1 cellular context compared by ENCODE assay signal in genomic region chr5:132762246-132763000, GRCh38.
TF ChIP-seq lines count a peak whose summit lies in the region.

No MANE protein-coding gene starts in this region.

TF ChIP-seq in H1, 55 proteins besides CTCF, POLR2A, EP300 and RAD21:
- TF ChIP-seq SP4 (IDR thresholded peaks at IDR 0.05; ENCODE audit: low read length) (no peak), GTF2F1 (IDR thresholded peaks at IDR 0.05; ENCODE audit: borderline replicate concordance, low read depth, low read length) (no peak), MAX (IDR thresholded peaks at IDR 0.05) (no peak), HDAC2 (IDR thresholded peaks at IDR 0.05; ENCODE audit: borderline replicate concordance in 1 of 2, low read depth in 2 of 2, low read length in 2 of 2) (no peak), CHD2 (IDR thresholded peaks at IDR 0.05; ENCODE audit: low read length) (no peak), CHD7 (IDR thresholded peaks at IDR 0.05; ENCODE audit: insufficient replicate concordance, low read length) (no peak), KDM5A (IDR thresholded peaks at IDR 0.05; ENCODE audit: low read length) (no peak), SAP30 (IDR thresholded peaks at IDR 0.05; ENCODE audit: insufficient read depth, insufficient replicate concordance, low read length) (no peak), CTBP2 (IDR thresholded peaks at IDR 0.05; ENCODE audit: borderline replicate concordance, insufficient read depth, insufficient read length, low read length) (no peak), BRCA1 (IDR thresholded peaks at IDR 0.05; ENCODE audit: low read depth, low read length) (no peak), HDAC6 (IDR thresholded peaks at IDR 0.05; ENCODE audit: low read depth, low read length) (no peak), CEBPB (IDR thresholded peaks at IDR 0.05; ENCODE audit: low read depth, low read length) (no peak), YY1 (IDR thresholded peaks at IDR 0.05; ENCODE audit: low read depth, low read length) (no peak), EZH2 (IDR thresholded peaks at IDR 0.05; ENCODE audit: low read depth, low read length, severe bottlenecking) (no peak), KDM4A (IDR thresholded peaks at IDR 0.05; ENCODE audit: low read depth, low read length, severe bottlenecking) (no peak), CBX5 (IDR thresholded peaks at IDR 0.05; ENCODE audit: low read depth, low read length) (no peak), TAF7 (optimal IDR thresholded peaks at IDR 0.05; ENCODE audit: borderline replicate concordance, low read depth, low read length) (no peak)
